8 cellular contexts compared by ENCODE assay signal in genomic region chr15:59104602-59104911, GRCh38. TPM values are rescaled to one million over a fixed set of nuclear protein-coding genes. Genes with fewer than 3 reads are reported as not detected.
A peak's percentile ranks its signal among the peaks of the same experiment; 100 is the strongest.
DNase-seq lines count a peak whose midpoint lies in the region; ATAC-seq and TF ChIP-seq lines count a peak whose summit lies in the region.

No MANE protein-coding gene starts in this region.

- H3K27me3 ChIP-seq in SK-N-SH (ENCODE audit: insufficient read depth) (no peaks in the 10 kb centered on the region), gastroesophageal sphincter (no peaks in the 10 kb centered on the region), gastrocnemius medialis (no peaks in the 10 kb centered on the region)

- DNase-seq in NCI-H510A treated with DMSO at 0.1 percent for 48 hours (lab: John Stamatoyannopoulos, UW) (peak; percentile 48), NCI-H510A (lab: John Stamatoyannopoulos, UW) (no peak), SK-N-SH (no peak), gastrocnemius medialis (no peak), NCI-H2196 treated with DMSO at 0.1 percent for 48 hours (lab: John Stamatoyannopoulos, UW; ENCODE audit: unreplicated experiment) (no peak), cerebellum (ENCODE audit: low spot score) (no peak), iPS-NIHi11 (ENCODE audit: low spot score) (no peak)

- in situ Hi-C loops in gastrocnemius medialis (cut with MboI; ENCODE audit: low sequenced_read_pairs in 4 of 4), result loop anchor here in 1 of 4 donors (10.0 kb wide), 1 partner anchor 120 kb away; the partner anchor contains the start of gene RNF111

- POLR2A ChIA-PET in SK-N-SH (lab: Yijun Ruan, JAX), result no interaction called here

- peak overlapping the region; percentile 98 for H2AFZ ChIP-seq in SK-N-SH (ENCODE audit: low read depth)

- no peak for TF ChIP-seq POLR2A in gastroesophageal sphincter (IDR thresholded peaks at IDR 0.05)
- no peak for TF ChIP-seq POLR2A in gastrocnemius medialis (IDR thresholded peaks at IDR 0.05)

- no peak for TF ChIP-seq CTCF in SK-N-SH (IDR thresholded peaks at IDR 0.05)
- TF ChIP-seq CTCF in gastroesophageal sphincter (IDR thresholded peaks at IDR 0.05), result no peak
- no peak for TF ChIP-seq CTCF in gastrocnemius medialis (IDR thresholded peaks at IDR 0.05 in 4 of 5, conservative IDR thresholded peaks at IDR 0.05 in 1 of 5)

- H3K27ac ChIP-seq in SK-N-SH (ENCODE audit: low read depth in 2 of 2, low read length in 1 of 2) (peak overlapping the region; percentile 34 to 75), gastroesophageal sphincter (peak overlapping the region in 1 of 4 donors; percentile 47), gastrocnemius medialis (peak overlapping the region in 3 of 4 donors; percentile 52 to 65 (median 64))

- H3K4me1 ChIP-seq in SK-N-SH (ENCODE audit: control insufficient read depth in 1 of 2, insufficient read depth in 2 of 2, low read depth in 1 of 2, low read length in 1 of 2) (peaks cover 0 to 7% of the 10 kb centered on the region in 2 experiments; a peak in 2 of 4 replicates), gastroesophageal sphincter (peaks cover 0 to 15% (median 0%) of the 10 kb centered on the region in 3 donors), gastrocnemius medialis (peaks cover 6 to 13% of the 10 kb centered on the region in 2 donors)

- peaks cover 19% of the 10 kb centered on the region for H3F3A ChIP-seq in SK-N-SH (replicated peaks; ENCODE audit: insufficient read depth)

- H3K4me2 ChIP-seq in SK-N-SH, result peak overlapping the region; percentile 96

- H3K9me3 ChIP-seq in SK-N-SH, result no peaks in the 10 kb centered on the region
- no peaks in the 10 kb centered on the region for H3K9me3 ChIP-seq in gastroesophageal sphincter
- no peaks in the 10 kb centered on the region for H3K9me3 ChIP-seq in gastrocnemius medialis

- H4K20me1 ChIP-seq in SK-N-SH (ENCODE audit: insufficient read depth), result no peaks in the 10 kb centered on the region

- H3K4me3 ChIP-seq in SK-N-SH (ENCODE audit: low read depth in 2 of 2, low read length in 1 of 2) (peak overlapping the region; percentile 81 to 89), gastroesophageal sphincter (peak overlapping the region; percentile 31 to 58), gastrocnemius medialis (peak overlapping the region; percentile 50 to 84 (median 63))

- ATAC-seq in gastroesophageal sphincter (peak; percentile 9), gastrocnemius medialis (peak in 1 of 2 donors; percentile 42)

- H3K9ac ChIP-seq in SK-N-SH, result peak overlapping the region; percentile 87

- 5% methylated on average over 9 of the region's 9 CpGs for WGBS in SK-N-SH (ENCODE audit: low lambda C conversion rate)
- WGBS in gastroesophageal sphincter (ENCODE audit: low coverage in 1 of 2), 2 donors, result 0 to 1% methylated on average over 9 of the region's 9 CpGs

- TF ChIP-seq EP300 in SK-N-SH (IDR thresholded peaks at IDR 0.05; ENCODE audit: borderline replicate concordance in 1 of 2, low read depth in 1 of 2, low read length in 1 of 2) (no peak), gastroesophageal sphincter (IDR thresholded peaks at IDR 0.05) (no peak)

- intact Hi-C loops in gastrocnemius medialis (cut with DNase I; ENCODE audit: low total_unique reads), result loop anchor here (10.0 kb wide), 1 partner anchor 120 kb away; the partner anchor contains the start of gene RNF111

- no peaks in the 10 kb centered on the region for H3K9me2 ChIP-seq in SK-N-SH

- CTCF ChIA-PET in SK-N-SH (lab: Yijun Ruan, JAX), result no interaction called here

- no peak for TF ChIP-seq RAD21 in SK-N-SH (IDR thresholded peaks at IDR 0.05; ENCODE audit: low read length)

- peaks cover 33% of the 10 kb centered on the region for H3K79me2 ChIP-seq in SK-N-SH (ENCODE audit: insufficient read depth)

- H3K36me3 ChIP-seq in SK-N-SH (replicated peaks in 1 of 2; ENCODE audit: control insufficient read depth in 1 of 2, insufficient read depth in 2 of 2, low read length in 1 of 2) (peaks cover 14 to 38% of the 10 kb centered on the region in 2 experiments), gastroesophageal sphincter (peaks cover 0 to 9% of the 10 kb centered on the region in 2 donors), gastrocnemius medialis (no peaks in the 10 kb centered on the region)

TF ChIP-seq in SK-N-SH, 30 proteins besides CTCF, POLR2A, EP300 and RAD21:
- no peak for TF ChIP-seq JUND (IDR thresholded peaks at IDR 0.05)
- TF ChIP-seq FOSL2 (IDR thresholded peaks at IDR 0.05; ENCODE audit: borderline replicate concordance, low read depth), result no peak
- TF ChIP-seq PBX3 (IDR thresholded peaks at IDR 0.05), result no peak
- TF ChIP-seq TAF1 (IDR thresholded peaks at IDR 0.05; ENCODE audit: borderline replicate concordance, low read depth, low read length), result peak; percentile 40; the same call in 1 of the 2 replicates
- no peak for TF ChIP-seq YY1 (IDR thresholded peaks at IDR 0.05; ENCODE audit: low read depth)
- no peak for TF ChIP-seq USF2 (IDR thresholded peaks at IDR 0.05; ENCODE audit: borderline replicate concordance, low read depth, low read length)
- no peak for TF ChIP-seq MEF2A (IDR thresholded peaks at IDR 0.05; ENCODE audit: borderline replicate concordance, low read depth)
- TF ChIP-seq TCF12 (IDR thresholded peaks at IDR 0.05), result no peak
- 0 out of 2 replicates have a peak, but pooled peaks have one; percentile 7 for TF ChIP-seq ELF1 (IDR thresholded peaks at IDR 0.05)

RNA-seq across cellular contexts. Expression of gene CCNB2, which starts 0.4 kb away (rescaled TPM):
- 40.5 and 46.6 TPM in 2 replicates for polyA plus RNA-seq in SK-N-SH (2012; rRNA removed)
- 49.4 and 52.4 TPM in 2 replicates for polyA plus RNA-seq in SK-N-SH (2012; cell fraction: cytosol; rRNA removed)
- polyA plus RNA-seq in SK-N-SH (2012; cell fraction: nucleus; rRNA removed), result 15.1 and 22.0 TPM in 2 replicates
- 1 to 10 TPM in 1 of 4 donors, under 1 TPM in 2, not detected in 1; 0.46 to 5.1 (median 0.93) TPM for total RNA-seq in gastroesophageal sphincter
- total RNA-seq in gastrocnemius medialis, result under 1 TPM in 2 of 4 donors, not detected in 2; 0.33 to 0.62 TPM
- 18.6 TPM for total RNA-seq in cerebellum
